In genomic region chr1:63522891-63523728, GRCh38 we compare ENCODE assay signal across 7 cellular contexts.
DNase-seq lines count a peak whose midpoint lies in the region; ATAC-seq and TF ChIP-seq lines count a peak whose summit lies in the region.

Gene EFCAB7 (plus strand): TSS chr1:63523525. CDS start chr1:63525573, 2,048 bp downstream.
Gene ITGB3BP (minus strand): TSS chr1:63523225. CDS start chr1:63523133, 92 bp downstream.

- no peak for TF ChIP-seq CTCF in astrocyte of the spinal cord (IDR thresholded peaks at IDR 0.05; ENCODE audit: low read depth, low read length)

- ATAC-seq in GM18508 (IDR thresholded peaks at IDR 0.05; ENCODE audit: insufficient read depth, unreplicated experiment) (peak; percentile 71), HG02973 (IDR thresholded peaks at IDR 0.05; ENCODE audit: unreplicated experiment) (peak; percentile 85)

- H3K4me3 ChIP-seq in astrocyte of the spinal cord (ENCODE audit: low read depth, low read length) = peak within 1 kb of the TSS; percentile 80

- DNase-seq in NCI-H1930 (lab: John Stamatoyannopoulos, UW) (peak; percentile 92 to 98), T1000 (lab: John Stamatoyannopoulos, UW) (peak; percentile 81), astrocyte of the spinal cord (ENCODE audit: low read depth, low spot score) (peak; percentile 96), hypothalamus (lab: John Stamatoyannopoulos, UW) (peak; percentile 59 to 98 (median 83)), retina (peak; percentile 97)

- in situ Hi-C loops in astrocyte of the spinal cord (cut with HindIII; ENCODE audit: low sequenced_read_pairs) = no loop called here

Comparison
In these comparisons a context has a peak if more than half of its experiments do, and no peak if none do; other contexts are left out.
1. Peak in every context shown above with its lines: DNase-seq, ATAC-seq and H3K4me3 ChIP-seq.